12 cellular contexts compared by ENCODE assay signal in genomic region chr3:72145506-72146380, GRCh38.
DNase-seq lines count a peak whose midpoint lies in the region; ATAC-seq and TF ChIP-seq lines count a peak whose summit lies in the region.
"Had no signal": no experiment of that assay in that cellular context is flagged by ENCODE, and none has a peak within 500 bp of the region (broad histone marks: within the 10 kb centered on the region; RNA-seq: fewer than 3 reads in every experiment).

No MANE protein-coding gene starts in this region.

- H3K27ac ChIP-seq in GM23248, result no peak overlapping the region
- no peak overlapping the region for H3K27ac ChIP-seq in mesenchymal stem cell (ENCODE audit: low read length, poor library complexity, severe bottlenecking)
- no peak overlapping the region for H3K27ac ChIP-seq in gastrocnemius medialis
- no peak overlapping the region for H3K27ac ChIP-seq in upper lobe of right lung

- H3K4me1 ChIP-seq in BE2C, result no peaks in the 10 kb centered on the region
- H3K4me1 ChIP-seq in GM23248 (ENCODE audit: insufficient read depth), result no peaks in the 10 kb centered on the region
- H3K4me1 ChIP-seq in mesenchymal stem cell (ENCODE audit: control insufficient read depth, insufficient read depth, low read depth, low read length), result no peaks in the 10 kb centered on the region
- no peaks in the 10 kb centered on the region for H3K4me1 ChIP-seq in gastrocnemius medialis
- peaks cover 4% of the 10 kb centered on the region for H3K4me1 ChIP-seq in upper lobe of right lung

- H3K9me3 Mint-ChIP-seq in brain, result peaks cover 3 to 19% (median 11%) of the 10 kb centered on the region in 5 experiments

- H3K36me3 ChIP-seq in BE2C, result no peaks in the 10 kb centered on the region
- H3K36me3 ChIP-seq in GM23248 (ENCODE audit: low read depth), result no peaks in the 10 kb centered on the region
- H3K36me3 ChIP-seq in mesenchymal stem cell (ENCODE audit: control insufficient read depth in 1 of 2, insufficient read depth in 2 of 2, low read depth in 1 of 2, low read length in 2 of 2), result no peaks in the 10 kb centered on the region
- H3K36me3 ChIP-seq in gastrocnemius medialis, result no peaks in the 10 kb centered on the region
- no peaks in the 10 kb centered on the region for H3K36me3 ChIP-seq in upper lobe of right lung

- no peak overlapping the region for H2BK120ac ChIP-seq in mesenchymal stem cell (ENCODE audit: low read depth, low read length)

- peak overlapping the region; percentile 58 for H4K91ac ChIP-seq in mesenchymal stem cell (ENCODE audit: low read length)

- no peak overlapping the region for H3K4ac ChIP-seq in mesenchymal stem cell (ENCODE audit: low read depth in 1 of 2, low read length in 2 of 2)

- H2BK5ac ChIP-seq in mesenchymal stem cell (ENCODE audit: low read depth, low read length, poor library complexity, severe bottlenecking), result no peak overlapping the region

- H3K4me3 ChIP-seq in BE2C (ENCODE audit: low read depth, low read length), result no peak overlapping the region
- no peak overlapping the region for H3K4me3 ChIP-seq in GM23248
- H3K4me3 ChIP-seq in mesenchymal stem cell (ENCODE audit: insufficient read depth in 1 of 2, low read depth in 1 of 2, low read length in 2 of 2), result no peak overlapping the region
- no peak overlapping the region for H3K4me3 ChIP-seq in gastrocnemius medialis
- H3K4me3 ChIP-seq in upper lobe of right lung, result no peak overlapping the region

- H4K8ac ChIP-seq in mesenchymal stem cell (ENCODE audit: low read length), result no peak overlapping the region

- H2AFZ ChIP-seq in GM23248 (no peak overlapping the region), mesenchymal stem cell (ENCODE audit: low read depth, low read length) (no peak overlapping the region)

- H3K18ac ChIP-seq in mesenchymal stem cell (ENCODE audit: low read depth in 1 of 2, low read length in 2 of 2), result peak overlapping the region in 1 of 2 experiments; percentile 35

- H2BK15ac ChIP-seq in mesenchymal stem cell (ENCODE audit: low read depth, poor library complexity, severe bottlenecking), result no peak overlapping the region

- H3F3A ChIP-seq in GM23248 (ENCODE audit: insufficient read depth), result no peaks in the 10 kb centered on the region

- DNase-seq in BE2C, result peak; percentile 34
- DNase-seq in GM23248, result peak; percentile 86
- DNase-seq in mesenchymal stem cell, result peak; percentile 79
- no peak for DNase-seq in NCI-H345 (lab: John Stamatoyannopoulos, UW)
- DNase-seq in gastrocnemius medialis, result no peak
- no peak for DNase-seq in upper lobe of right lung
- DNase-seq: activated CD4-positive, alpha-beta T cell treated with anti-CD3 and anti-CD28 coated beads for 4 hours; DND-41; NCI-H187 treated with DMSO at 0.1 percent for 48 hours; stimulated activated naive CD8-positive, alpha-beta T cell treated with anti-CD3 and anti-CD28 coated beads, Interleukin-15, amount 100 ng/mL, for 72 hours had no signal

- no peaks in the 10 kb centered on the region for H3K36me3 Mint-ChIP-seq in brain

- H3K4me1 Mint-ChIP-seq in brain, result peaks cover 53% of the 10 kb centered on the region

- no peaks in the 10 kb centered on the region; the same call in 1 of the 2 replicates for H3K9me3 ChIP-seq in BE2C
- H3K9me3 ChIP-seq in GM23248 (ENCODE audit: low read depth), result no peaks in the 10 kb centered on the region
- peaks cover 7% of the 10 kb centered on the region for H3K9me3 ChIP-seq in mesenchymal stem cell (ENCODE audit: control insufficient read depth, low read length)
- H3K9me3 ChIP-seq in gastrocnemius medialis, result no peaks in the 10 kb centered on the region
- no peaks in the 10 kb centered on the region for H3K9me3 ChIP-seq in upper lobe of right lung

- no peak for TF ChIP-seq POLR2A in gastrocnemius medialis (IDR thresholded peaks at IDR 0.05)

- in situ Hi-C loops in GM23248 (cut with MboI) (no loop called here), gastrocnemius medialis (cut with MboI; ENCODE audit: low sequenced_read_pairs in 4 of 4) (no loop called here)

- 34 to 37% methylated on average over 12 of the region's 12 CpGs for WGBS in GM23248 (ENCODE audit: low coverage in 1 of 2, low lambda C conversion rate in 2 of 2, missing lambda C conversion rate in 2 of 2), 2 experiments
- 78% methylated on average over 10 of the region's 12 CpGs for WGBS in mesenchymal stem cell

- H3K9me2 ChIP-seq in GM23248 (ENCODE audit: insufficient read depth), result no peaks in the 10 kb centered on the region

- peak overlapping the region in 1 of 2 experiments; percentile 28 for H3K23ac ChIP-seq in mesenchymal stem cell (ENCODE audit: low read length in 2 of 2)

- peak overlapping the region in 1 of 2 experiments; percentile 52 for H2BK12ac ChIP-seq in mesenchymal stem cell (ENCODE audit: low read length in 2 of 2)

- no peaks in the 10 kb centered on the region for H4K20me1 ChIP-seq in GM23248 (ENCODE audit: insufficient read depth)

- intact Hi-C loops in gastrocnemius medialis (cut with DNase I; ENCODE audit: low total_unique reads), result no loop called here
- intact Hi-C loops in upper lobe of right lung (cut with DNase I), result no loop called here

- no peak for ATAC-seq in HG03439 (IDR thresholded peaks at IDR 0.05; ENCODE audit: unreplicated experiment)
- no peak for ATAC-seq in gastrocnemius medialis
- no peak for ATAC-seq in upper lobe of right lung

- peaks cover 3% of the 10 kb centered on the region for H3K27me3 Mint-ChIP-seq in brain

- H3K4me3 Mint-ChIP-seq in brain, result peak overlapping the region in 4 of 5 experiments; percentile 8 to 37 (median 26)

- H3K9ac ChIP-seq in GM23248 (0 out of 2 replicates have a peak overlapping the region, but pooled peaks have one; percentile 9), mesenchymal stem cell (ENCODE audit: low read length) (peak overlapping the region; percentile 22)

- no peaks in the 10 kb centered on the region for H3K79me1 ChIP-seq in mesenchymal stem cell (replicated peaks; ENCODE audit: low read length, poor library complexity, severe bottlenecking)

- no peak overlapping the region for H3K4me2 ChIP-seq in GM23248 (ENCODE audit: unreplicated experiment)
- no peak overlapping the region for H3K4me2 ChIP-seq in mesenchymal stem cell (ENCODE audit: low read length, poor library complexity, severe bottlenecking)

- no peak overlapping the region for H3K14ac ChIP-seq in mesenchymal stem cell (ENCODE audit: low read length in 2 of 2)

- peak overlapping the region; percentile 75 to 97 (median 89) for H3K27ac Mint-ChIP-seq in brain

- H3K27me3 ChIP-seq in BE2C (no peaks in the 10 kb centered on the region), GM23248 (replicated peaks; ENCODE audit: insufficient read depth) (no peaks in the 10 kb centered on the region), mesenchymal stem cell (ENCODE audit: control insufficient read depth in 1 of 2, insufficient read depth in 1 of 2, low read length in 2 of 2) (peaks cover 0 to 3% of the 10 kb centered on the region in 2 experiments), gastrocnemius medialis (no peaks in the 10 kb centered on the region), upper lobe of right lung (no peaks in the 10 kb centered on the region)

- TF ChIP-seq CTCF in BE2C (IDR thresholded peaks at IDR 0.05; ENCODE audit: low read depth, low read length) (no peak), brain (conservative IDR thresholded peaks at IDR 0.05) (no peak), gastrocnemius medialis (IDR thresholded peaks at IDR 0.05 in 4 of 5, conservative IDR thresholded peaks at IDR 0.05 in 1 of 5) (no peak), upper lobe of right lung (IDR thresholded peaks at IDR 0.05) (no peak)

- H2AK5ac ChIP-seq in mesenchymal stem cell (ENCODE audit: low read length, severe bottlenecking), result no peak overlapping the region

- H3K79me2 ChIP-seq in GM23248 (ENCODE audit: insufficient read depth), result no peaks in the 10 kb centered on the region

Comparison
In these comparisons a context has a peak if more than half of its experiments do, and no peak if none do; other contexts are left out.
1. DNase-seq: peak in BE2C (single experiment), GM23248 (single experiment) and mesenchymal stem cell (single experiment); none in NCI-H345 (single experiment), gastrocnemius medialis (0 of 2) and upper lobe of right lung (single experiment).